1 cellular context compared by ENCODE assay signal in the genomic region with DNA sequence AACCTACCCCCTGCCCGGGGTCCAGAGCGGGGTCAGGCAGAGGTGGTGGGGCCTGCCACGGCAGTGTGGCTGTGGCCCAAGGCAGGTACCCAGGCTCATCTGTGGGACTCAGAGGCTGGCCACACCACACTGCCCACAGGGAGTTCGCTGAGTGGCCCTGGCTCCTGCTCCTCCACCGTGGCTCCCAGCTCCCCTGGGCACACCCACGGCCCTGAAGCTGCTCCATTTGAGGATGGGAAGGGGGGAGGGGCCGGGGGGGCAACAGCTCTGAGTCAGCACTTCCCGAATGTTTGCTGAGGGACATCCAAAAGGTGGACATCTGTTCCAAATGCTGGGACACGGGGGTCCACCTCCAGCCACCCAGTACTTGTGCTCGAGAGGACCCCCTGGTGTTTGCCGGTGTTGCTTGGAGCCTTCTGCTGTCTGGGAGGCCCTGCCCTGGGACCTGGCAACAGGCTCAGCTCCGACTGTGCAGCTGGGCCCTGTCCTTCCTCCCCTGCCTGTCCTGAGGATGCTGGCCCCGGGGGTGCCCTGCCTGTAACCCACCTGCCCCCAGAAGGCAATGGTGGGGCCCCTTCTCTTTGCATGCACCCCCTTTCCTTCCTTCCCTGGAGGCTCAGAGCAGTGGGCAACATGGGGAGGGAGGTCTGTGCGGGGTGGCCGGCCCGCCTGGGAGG.
TF ChIP-seq lines count a peak whose summit lies in the region.

No MANE protein-coding gene starts in this region.

TF ChIP-seq in SK-N-SH treated with all-trans-retinoic acid at 6 μM for 48 hours, 23 proteins besides CTCF, POLR2A, EP300 and RAD21 (continued from another document):
- TF ChIP-seq, protein P1, sequence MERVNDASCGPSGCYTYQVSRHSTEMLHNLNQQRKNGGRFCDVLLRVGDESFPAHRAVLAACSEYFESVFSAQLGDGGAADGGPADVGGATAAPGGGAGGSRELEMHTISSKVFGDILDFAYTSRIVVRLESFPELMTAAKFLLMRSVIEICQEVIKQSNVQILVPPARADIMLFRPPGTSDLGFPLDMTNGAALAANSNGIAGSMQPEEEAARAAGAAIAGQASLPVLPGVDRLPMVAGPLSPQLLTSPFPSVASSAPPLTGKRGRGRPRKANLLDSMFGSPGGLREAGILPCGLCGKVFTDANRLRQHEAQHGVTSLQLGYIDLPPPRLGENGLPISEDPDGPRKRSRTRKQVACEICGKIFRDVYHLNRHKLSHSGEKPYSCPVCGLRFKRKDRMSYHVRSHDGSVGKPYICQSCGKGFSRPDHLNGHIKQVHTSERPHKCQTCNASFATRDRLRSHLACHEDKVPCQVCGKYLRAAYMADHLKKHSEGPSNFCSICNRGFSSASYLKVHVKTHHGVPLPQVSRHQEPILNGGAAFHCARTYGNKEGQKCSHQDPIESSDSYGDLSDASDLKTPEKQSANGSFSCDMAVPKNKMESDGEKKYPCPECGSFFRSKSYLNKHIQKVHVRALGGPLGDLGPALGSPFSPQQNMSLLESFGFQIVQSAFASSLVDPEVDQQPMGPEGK (CRISPR knock-in tag; IDR thresholded peaks at IDR 0.05; ENCODE audit: borderline replicate concordance) = no peak
- no peak for TF ChIP-seq BACH2 (CRISPR knock-in tag; IDR thresholded peaks at IDR 0.05; ENCODE audit: borderline replicate concordance)
- TF ChIP-seq GLIS3 (CRISPR knock-in tag; IDR thresholded peaks at IDR 0.05) = no peak
- no peak for TF ChIP-seq RARB (CRISPR knock-in tag; IDR thresholded peaks at IDR 0.05)
- TF ChIP-seq TCF4 (CRISPR knock-in tag; IDR thresholded peaks at IDR 0.05; ENCODE audit: borderline replicate concordance) = no peak
- no peak for TF ChIP-seq ZNF70 (CRISPR knock-in tag; IDR thresholded peaks at IDR 0.05)
- TF ChIP-seq CSDC2 (CRISPR knock-in tag; IDR thresholded peaks at IDR 0.05) = no peak
- TF ChIP-seq, protein P2, sequence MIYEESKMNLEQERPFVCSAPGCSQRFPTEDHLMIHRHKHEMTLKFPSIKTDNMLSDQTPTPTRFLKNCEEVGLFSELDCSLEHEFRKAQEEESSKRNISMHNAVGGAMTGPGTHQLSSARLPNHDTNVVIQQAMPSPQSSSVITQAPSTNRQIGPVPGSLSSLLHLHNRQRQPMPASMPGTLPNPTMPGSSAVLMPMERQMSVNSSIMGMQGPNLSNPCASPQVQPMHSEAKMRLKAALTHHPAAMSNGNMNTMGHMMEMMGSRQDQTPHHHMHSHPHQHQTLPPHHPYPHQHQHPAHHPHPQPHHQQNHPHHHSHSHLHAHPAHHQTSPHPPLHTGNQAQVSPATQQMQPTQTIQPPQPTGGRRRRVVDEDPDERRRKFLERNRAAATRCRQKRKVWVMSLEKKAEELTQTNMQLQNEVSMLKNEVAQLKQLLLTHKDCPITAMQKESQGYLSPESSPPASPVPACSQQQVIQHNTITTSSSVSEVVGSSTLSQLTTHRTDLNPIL (CRISPR knock-in tag; IDR thresholded peaks at IDR 0.05; ENCODE audit: low read depth) = no peak
- TF ChIP-seq TOX (CRISPR knock-in tag; IDR thresholded peaks at IDR 0.05; ENCODE audit: borderline replicate concordance) = no peak
- TF ChIP-seq, protein P3, sequence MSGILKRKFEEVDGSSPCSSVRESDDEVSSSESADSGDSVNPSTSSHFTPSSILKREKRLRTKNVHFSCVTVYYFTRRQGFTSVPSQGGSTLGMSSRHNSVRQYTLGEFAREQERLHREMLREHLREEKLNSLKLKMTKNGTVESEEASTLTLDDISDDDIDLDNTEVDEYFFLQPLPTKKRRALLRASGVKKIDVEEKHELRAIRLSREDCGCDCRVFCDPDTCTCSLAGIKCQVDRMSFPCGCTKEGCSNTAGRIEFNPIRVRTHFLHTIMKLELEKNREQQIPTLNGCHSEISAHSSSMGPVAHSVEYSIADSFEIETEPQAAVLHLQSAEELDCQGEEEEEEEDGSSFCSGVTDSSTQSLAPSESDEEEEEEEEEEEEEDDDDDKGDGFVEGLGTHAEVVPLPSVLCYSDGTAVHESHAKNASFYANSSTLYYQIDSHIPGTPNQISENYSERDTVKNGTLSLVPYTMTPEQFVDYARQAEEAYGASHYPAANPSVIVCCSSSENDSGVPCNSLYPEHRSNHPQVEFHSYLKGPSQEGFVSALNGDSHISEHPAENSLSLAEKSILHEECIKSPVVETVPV (CRISPR knock-in tag; IDR thresholded peaks at IDR 0.05) = no peak
- no peak for TF ChIP-seq ESRRG (CRISPR knock-in tag; IDR thresholded peaks at IDR 0.05)
